In the genomic region with DNA sequence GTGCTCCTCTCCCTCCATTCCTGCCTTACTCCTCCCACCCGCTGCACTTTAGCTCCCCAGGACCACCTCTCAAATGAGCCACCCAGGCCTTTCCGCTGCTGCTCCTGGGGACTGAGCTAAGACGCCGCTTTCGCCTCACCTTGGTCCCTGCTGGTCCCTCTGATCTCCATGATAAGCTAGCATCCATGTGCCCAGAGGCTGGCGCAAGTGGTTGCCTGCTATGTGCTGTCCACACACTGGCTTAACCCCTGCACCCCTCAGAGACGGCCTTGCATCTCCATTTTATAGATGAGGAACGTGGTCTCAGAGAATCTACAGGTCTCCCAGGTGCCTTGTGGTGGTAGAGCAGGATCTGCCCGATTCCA, we compare ENCODE assay signal across 16 cellular contexts.
"Had no signal": no experiment of that assay in that cellular context is flagged by ENCODE, and none has a peak within 500 bp of the region (broad histone marks: within the 10 kb centered on the region; RNA-seq: fewer than 3 reads in every experiment).

No MANE protein-coding gene starts in this region.

- H3K4me3 ChIP-seq: esophagus muscularis mucosa, gastrocnemius medialis, left ventricle myocardium inferior, lower lobe of right lung, smooth muscle cell, thyroid gland, upper lobe of right lung had no signal

- H3K4me3 Mint-ChIP-seq: central memory CD8-positive, alpha-beta T cell; dendritic cell treated with granulocyte-macrophage colony-stimulating factor and Interleukin-4, amounts not matched to agents 40 ng/mL and 50 ng/mL, for 4 days; natural killer cell treated with Interleukin-12 subunit alpha and Interleukin-12 subunit beta and Interleukin-15 and Interleukin-18, amount 100 ng/mL, for 72 hours had no signal

- H3K4me1 ChIP-seq: esophagus muscularis mucosa, gastrocnemius medialis, left ventricle myocardium inferior, lower lobe of right lung, thyroid gland, upper lobe of right lung had no signal

- H3K27ac Mint-ChIP-seq: dendritic cell treated with granulocyte-macrophage colony-stimulating factor and Interleukin-4, amounts not matched to agents 40 ng/mL and 50 ng/mL, for 4 days; effector memory CD8-positive, alpha-beta T cell; natural killer cell treated with Interleukin-12 subunit alpha and Interleukin-12 subunit beta and Interleukin-15 and Interleukin-18, amount 100 ng/mL, for 72 hours had no signal

- ATAC-seq: effector memory CD8-positive, alpha-beta T cell; gastrocnemius medialis; lower lobe of right lung; natural killer cell treated with Interleukin-12 subunit alpha and Interleukin-12 subunit beta and Interleukin-15 and Interleukin-18, amount 100 ng/mL, for 72 hours; upper lobe of right lung had no signal

- H3K4me2 ChIP-seq: smooth muscle cell had no signal

- H3K36me3 Mint-ChIP-seq: natural killer cell treated with Interleukin-12 subunit alpha and Interleukin-12 subunit beta and Interleukin-15 and Interleukin-18, amount 100 ng/mL, for 72 hours had no signal

- H3K27me3 ChIP-seq: gastrocnemius medialis, thyroid gland, upper lobe of right lung had no signal

- H3K9me3 ChIP-seq: esophagus muscularis mucosa, gastrocnemius medialis, left ventricle myocardium inferior, lower lobe of right lung, thyroid gland, upper lobe of right lung had no signal

- DNase-seq: effector memory CD8-positive, alpha-beta T cell; gastrocnemius medialis; left ventricle myocardium inferior; lower lobe of right lung; mesenchymal stem cell; midbrain; stimulated activated CD4-positive, alpha-beta T cell treated with anti-CD3 and anti-CD28 coated beads, Interleukin-2, amount 100 ng/mL, for 48 hours; stimulated activated naive CD4-positive, alpha-beta T cell treated with Interleukin-2 at 50 U/mL for 16 hours; thyroid gland; upper lobe of right lung had no signal

- H3K27ac ChIP-seq: epithelial cell of prostate, esophagus muscularis mucosa, gastrocnemius medialis, left ventricle myocardium inferior, lower lobe of right lung, thyroid gland, upper lobe of right lung had no signal

- H3K36me3 ChIP-seq: esophagus muscularis mucosa, gastrocnemius medialis, left ventricle myocardium inferior, lower lobe of right lung, thyroid gland, upper lobe of right lung had no signal

- H3K9me3 Mint-ChIP-seq: central memory CD8-positive, alpha-beta T cell; dendritic cell treated with granulocyte-macrophage colony-stimulating factor and Interleukin-4, amounts not matched to agents 40 ng/mL and 50 ng/mL, for 4 days; effector memory CD8-positive, alpha-beta T cell; natural killer cell treated with Interleukin-12 subunit alpha and Interleukin-12 subunit beta and Interleukin-15 and Interleukin-18, amount 100 ng/mL, for 72 hours had no signal
